ENCODE assay signal across 9 cellular contexts in genomic region chr14:35687335-35687939, GRCh38.
DNase-seq lines count a peak whose midpoint lies in the region; ATAC-seq and TF ChIP-seq lines count a peak whose summit lies in the region.
"Had no signal": no experiment of that assay in that cellular context is flagged by ENCODE, and none has a peak within 500 bp of the region (broad histone marks: within the 10 kb centered on the region; RNA-seq: fewer than 3 reads in every experiment).

No MANE protein-coding gene starts in this region.

- no peak overlapping the region for H3K4me2 ChIP-seq in SK-N-SH

- CTCF ChIA-PET in SK-N-SH (lab: Yijun Ruan, JAX): interaction anchor here (0.6 to 7.0 kb wide), 30 partner anchors 10 to 1056 kb away, joined by 3 to 35 read pairs (median 4); no protein-coding TSS in a partner anchor

- no peak for TF ChIP-seq EP300 in SK-N-SH (IDR thresholded peaks at IDR 0.05; ENCODE audit: borderline replicate concordance in 1 of 2, low read depth in 1 of 2, low read length in 1 of 2)

- no peak overlapping the region for H3K27ac ChIP-seq in SK-N-SH (ENCODE audit: low read depth in 2 of 2, low read length in 1 of 2)

- no peaks in the 10 kb centered on the region for H3K36me3 Mint-ChIP-seq in endothelial cell (ENCODE audit: low read depth, unreplicated experiment)
- peaks cover 6 to 9% of the 10 kb centered on the region in 2 donors for H3K36me3 Mint-ChIP-seq in naive B cell
- H3K36me3 Mint-ChIP-seq in stimulated activated memory B cell treated with anti-CD40 and anti-IgM and Interleukin-4, amounts not matched to agents 10 μg/mL and 1 μg/mL and 100 μg/mL, for 72 hours: peaks cover 28% of the 10 kb centered on the region

- H4K20me1 ChIP-seq in SK-N-SH (ENCODE audit: insufficient read depth): no peaks in the 10 kb centered on the region

- H2AFZ ChIP-seq in SK-N-SH (ENCODE audit: low read depth): no peak overlapping the region

- no peaks in the 10 kb centered on the region; a peak in 1 of 4 replicates for H3K4me1 ChIP-seq in SK-N-SH (ENCODE audit: control insufficient read depth in 1 of 2, insufficient read depth in 2 of 2, low read depth in 1 of 2, low read length in 1 of 2)

- peaks cover 4% of the 10 kb centered on the region for H3F3A ChIP-seq in SK-N-SH (replicated peaks; ENCODE audit: insufficient read depth)

- no peaks in the 10 kb centered on the region for H3K27me3 ChIP-seq in SK-N-SH (ENCODE audit: insufficient read depth)

- no peak overlapping the region for H3K27ac Mint-ChIP-seq in endothelial cell (ENCODE audit: unreplicated experiment)
- peak overlapping the region in 1 of 6 donors; percentile 21 for H3K27ac Mint-ChIP-seq in naive B cell
- no peak overlapping the region for H3K27ac Mint-ChIP-seq in stimulated activated memory B cell treated with anti-CD40 and anti-IgM and Interleukin-4, amounts not matched to agents 10 μg/mL and 1 μg/mL and 100 μg/mL, for 72 hours
- H3K27ac Mint-ChIP-seq: T-cell had no signal

- 6% methylated on average over 1 of the region's 1 CpG for WGBS in SK-N-SH (ENCODE audit: low lambda C conversion rate)

- POLR2A ChIA-PET in SK-N-SH (lab: Yijun Ruan, JAX): interaction anchor here (2.3 kb wide), 1 partner anchor 154 kb away, joined by 11 read pairs; the partner anchor contains the start of gene INSM2

- peaks cover 0 to 33% of the 10 kb centered on the region in 2 experiments for H3K36me3 ChIP-seq in SK-N-SH (replicated peaks in 1 of 2; ENCODE audit: control insufficient read depth in 1 of 2, insufficient read depth in 2 of 2, low read length in 1 of 2)

- H3K9me2 ChIP-seq in SK-N-SH: no peaks in the 10 kb centered on the region; the same call in 1 of the 2 replicates

- peak; percentile 17 for DNase-seq in Caki2 (ENCODE audit: low read depth)
- DNase-seq in NCI-H1048 (lab: John Stamatoyannopoulos, UW): peak; percentile 5
- DNase-seq in SK-N-SH: peak; percentile 46
- DNase-seq in endothelial cell (ENCODE audit: low spot score): peak; percentile 30
- DNase-seq in naive B cell: peak; percentile 6

- peak; percentile 96 for TF ChIP-seq CTCF in SK-N-SH (IDR thresholded peaks at IDR 0.05)
- peak; percentile 61 for TF ChIP-seq CTCF in endothelial cell (IDR thresholded peaks at IDR 0.05; ENCODE audit: unreplicated experiment)

- no peaks in the 10 kb centered on the region for H3K4me1 Mint-ChIP-seq in endothelial cell (ENCODE audit: unreplicated experiment)
- peaks cover 0 to 8% (median 7%) of the 10 kb centered on the region in 3 donors for H3K4me1 Mint-ChIP-seq in naive B cell
- H3K4me1 Mint-ChIP-seq in stimulated activated memory B cell treated with anti-CD40 and anti-IgM and Interleukin-4, amounts not matched to agents 10 μg/mL and 1 μg/mL and 100 μg/mL, for 72 hours: peaks cover 8% of the 10 kb centered on the region
- H3K4me1 Mint-ChIP-seq: T-cell had no signal

- H3K9me3 Mint-ChIP-seq in endothelial cell (ENCODE audit: unreplicated experiment) (no peaks in the 10 kb centered on the region), naive B cell (no peaks in the 10 kb centered on the region)
- H3K9me3 Mint-ChIP-seq in stimulated activated memory B cell treated with anti-CD40 and anti-IgM and Interleukin-4, amounts not matched to agents 10 μg/mL and 1 μg/mL and 100 μg/mL, for 72 hours: no peaks in the 10 kb centered on the region
- H3K9me3 Mint-ChIP-seq: T-cell had no signal

- no peak overlapping the region for H3K9ac ChIP-seq in SK-N-SH

- in situ Hi-C loops in Caki2 (cut with HindIII; ENCODE audit: low pct_unique_long_range_greater_than_20kb, low sequenced_read_pairs): no loop called here

- no peak overlapping the region for H3K4me3 Mint-ChIP-seq in endothelial cell (ENCODE audit: unreplicated experiment)
- no peak overlapping the region for H3K4me3 Mint-ChIP-seq in naive B cell
- no peak overlapping the region for H3K4me3 Mint-ChIP-seq in stimulated activated memory B cell treated with anti-CD40 and anti-IgM and Interleukin-4, amounts not matched to agents 10 μg/mL and 1 μg/mL and 100 μg/mL, for 72 hours
- H3K4me3 Mint-ChIP-seq: T-cell had no signal

- H3K4me3 ChIP-seq in SK-N-SH (ENCODE audit: low read depth in 2 of 2, low read length in 1 of 2): no peak overlapping the region

- no peaks in the 10 kb centered on the region for H3K9me3 ChIP-seq in SK-N-SH

- no peaks in the 10 kb centered on the region for H3K79me2 ChIP-seq in SK-N-SH (ENCODE audit: insufficient read depth)

- no peaks in the 10 kb centered on the region for H3K27me3 Mint-ChIP-seq in endothelial cell (ENCODE audit: unreplicated experiment)
- no peaks in the 10 kb centered on the region for H3K27me3 Mint-ChIP-seq in naive B cell
- H3K27me3 Mint-ChIP-seq in stimulated activated memory B cell treated with anti-CD40 and anti-IgM and Interleukin-4, amounts not matched to agents 10 μg/mL and 1 μg/mL and 100 μg/mL, for 72 hours: no peaks in the 10 kb centered on the region
- H3K27me3 Mint-ChIP-seq: T-cell had no signal

- ATAC-seq in GM21423 (IDR thresholded peaks at IDR 0.05; ENCODE audit: unreplicated experiment) (peak; percentile 57), naive B cell (ENCODE audit: low read depth in 2 of 2) (peak in 1 of 2 donors; percentile 47), HG03095 (IDR thresholded peaks at IDR 0.05; ENCODE audit: unreplicated experiment) (no peak)
- ATAC-seq in stimulated activated memory B cell treated with anti-CD40 and anti-IgM and Interleukin-4, amounts not matched to agents 10 μg/mL and 1 μg/mL and 100 μg/mL, for 72 hours: no peak

- TF ChIP-seq RAD21 in SK-N-SH (IDR thresholded peaks at IDR 0.05; ENCODE audit: low read length): peak; percentile 100

TF ChIP-seq in SK-N-SH, 30 proteins besides CTCF, POLR2A, EP300 and RAD21 (continues in another document):
- TF ChIP-seq RCOR1 (IDR thresholded peaks at IDR 0.05; ENCODE audit: low read length) (no peak), TCF12 (IDR thresholded peaks at IDR 0.05) (no peak), FOSL2 (IDR thresholded peaks at IDR 0.05; ENCODE audit: borderline replicate concordance, low read depth) (no peak), FOXJ3 (CRISPR knock-in tag; IDR thresholded peaks at IDR 0.05) (no peak), CHD2 (IDR thresholded peaks at IDR 0.05; ENCODE audit: low read length, partially characterized antibody) (peak; percentile 34), NFIC (IDR thresholded peaks at IDR 0.05; ENCODE audit: borderline replicate concordance) (no peak), GABPA (IDR thresholded peaks at IDR 0.05; ENCODE audit: low read depth) (no peak), TAF1 (IDR thresholded peaks at IDR 0.05; ENCODE audit: borderline replicate concordance, low read depth, low read length) (no peak), SMC3 (IDR thresholded peaks at IDR 0.05; ENCODE audit: low read depth, low read length) (peak; percentile 86), PBX3 (IDR thresholded peaks at IDR 0.05) (no peak), YY1 (IDR thresholded peaks at IDR 0.05; ENCODE audit: low read depth) (no peak), NRF1 (IDR thresholded peaks at IDR 0.05; ENCODE audit: low read depth, low read length) (no peak), GATA2 (CRISPR knock-in tag; IDR thresholded peaks at IDR 0.05) (no peak), MXI1 (IDR thresholded peaks at IDR 0.05; ENCODE audit: low read depth, low read length) (peak; percentile 37; the same call in 1 of the 2 replicates), MAX (IDR thresholded peaks at IDR 0.05; ENCODE audit: low read depth) (no peak), JUND (IDR thresholded peaks at IDR 0.05) (no peak), POLR2AphosphoS5 (IDR thresholded peaks at IDR 0.05; ENCODE audit: low read depth, low read length) (no peak), ELF1 (IDR thresholded peaks at IDR 0.05) (no peak), IRF3 (IDR thresholded peaks at IDR 0.05; ENCODE audit: low read depth, low read length) (no peak), TEAD4 (IDR thresholded peaks at IDR 0.05; ENCODE audit: borderline replicate concordance, insufficient read depth) (no peak)
- TF ChIP-seq, protein P1, sequence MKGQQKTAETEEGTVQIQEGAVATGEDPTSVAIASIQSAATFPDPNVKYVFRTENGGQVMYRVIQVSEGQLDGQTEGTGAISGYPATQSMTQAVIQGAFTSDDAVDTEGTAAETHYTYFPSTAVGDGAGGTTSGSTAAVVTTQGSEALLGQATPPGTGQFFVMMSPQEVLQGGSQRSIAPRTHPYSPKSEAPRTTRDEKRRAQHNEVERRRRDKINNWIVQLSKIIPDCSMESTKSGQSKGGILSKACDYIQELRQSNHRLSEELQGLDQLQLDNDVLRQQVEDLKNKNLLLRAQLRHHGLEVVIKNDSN (IDR thresholded peaks at IDR 0.05; ENCODE audit: borderline replicate concordance, low read depth): no peak
- TF ChIP-seq, protein P2, sequence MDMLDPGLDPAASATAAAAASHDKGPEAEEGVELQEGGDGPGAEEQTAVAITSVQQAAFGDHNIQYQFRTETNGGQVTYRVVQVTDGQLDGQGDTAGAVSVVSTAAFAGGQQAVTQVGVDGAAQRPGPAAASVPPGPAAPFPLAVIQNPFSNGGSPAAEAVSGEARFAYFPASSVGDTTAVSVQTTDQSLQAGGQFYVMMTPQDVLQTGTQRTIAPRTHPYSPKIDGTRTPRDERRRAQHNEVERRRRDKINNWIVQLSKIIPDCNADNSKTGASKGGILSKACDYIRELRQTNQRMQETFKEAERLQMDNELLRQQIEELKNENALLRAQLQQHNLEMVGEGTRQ (IDR thresholded peaks at IDR 0.05; ENCODE audit: borderline replicate concordance, low read depth, low read length): no peak
